Comparison of ENCODE assay signal across 27 cellular contexts in genomic region chr2:58441643-58442042, GRCh38.
A peak's percentile ranks its signal among the peaks of the same experiment; 100 is the strongest.
DNase-seq lines count a peak whose midpoint lies in the region; ATAC-seq, FAIRE-seq and TF ChIP-seq lines count a peak whose summit lies in the region.
"Had no signal": no experiment of that assay in that cellular context is flagged by ENCODE, and none has a peak within 500 bp of the region (broad histone marks: within the 10 kb centered on the region; RNA-seq: fewer than 3 reads in every experiment).

No MANE protein-coding gene starts in this region.

- POLR2A ChIA-PET in HEK293 (lab: Yijun Ruan, JAX) = no interaction called here
- POLR2A ChIA-PET in K562 (lab: Yijun Ruan, JAX) = no interaction called here

- H2AFZ ChIP-seq in K562 (ENCODE audit: low read depth, low read length) = no peak overlapping the region

- CTCF ChIA-PET in HEK293 (lab: Yijun Ruan, JAX) = interaction anchor here (0.6 to 0.9 kb wide), 3 partner anchors 536 to 762 kb away, joined by 3 read pairs; no protein-coding TSS in a partner anchor
- CTCF ChIA-PET in K562 (lab: Yijun Ruan, JAX; ENCODE audit: low intra/inter-chr PET ratio) = no interaction called here

- H3K36me3 Mint-ChIP-seq in T-helper 2 cell treated with Interferon-gamma antibody and Interleukin-4, amounts not matched to agents 5 μg/mL and 100 μg/mL, for 36 hours (ENCODE audit: low read depth) = no peaks in the 10 kb centered on the region
- H3K36me3 Mint-ChIP-seq: CD14-positive monocyte; CD4-positive, alpha-beta memory T cell; CD4-positive, CD25-positive, alpha-beta regulatory T cell; CD8-positive, alpha-beta memory T cell had no signal

- H3K27me3 ChIP-seq in K562 (ENCODE audit: control insufficient read depth in 2 of 2, insufficient read depth in 2 of 2, low read length in 2 of 2) = no peaks in the 10 kb centered on the region
- no peaks in the 10 kb centered on the region for H3K27me3 ChIP-seq in left lung
- H3K27me3 ChIP-seq in heart right ventricle = peaks cover 0 to 26% (median 0%) of the 10 kb centered on the region in 7 donors
- no peaks in the 10 kb centered on the region for H3K27me3 ChIP-seq in tibial nerve
- H3K27me3 ChIP-seq: BE2C, BLaER1 had no signal

- H3K27ac ChIP-seq in HEK293 (ENCODE audit: extremely low read depth, low read depth, low read length) (no peak overlapping the region), K562 (ENCODE audit: extremely low read depth, low read depth, low read length) (no peak overlapping the region), left lung (no peak overlapping the region), heart right ventricle (no peak overlapping the region), tibial nerve (no peak overlapping the region)
- H3K27ac ChIP-seq: BLaER1 had no signal

- BruUV-seq in K562 (replicated peaks; lab: Mats Ljungman, UMichigan) = no TSS peak

- 0% methylated on average over 3 of the region's 3 CpGs for WGBS in K562 (ENCODE audit: insufficient coverage, low coverage, missing lambda C conversion rate)
- WGBS in heart right ventricle, 2 donors = 66 to 71% methylated on average over 3 of the region's 3 CpGs
- 68 to 76% methylated on average over 3 of the region's 3 CpGs for WGBS in tibial nerve, 2 donors

- no peaks in the 10 kb centered on the region for H3K27me3 Mint-ChIP-seq in T-helper 2 cell treated with Interferon-gamma antibody and Interleukin-4, amounts not matched to agents 5 μg/mL and 100 μg/mL, for 36 hours (ENCODE audit: low read depth)
- H3K27me3 Mint-ChIP-seq: CD4-positive, CD25-positive, alpha-beta regulatory T cell had no signal

- no peak overlapping the region for H3K4me2 ChIP-seq in K562 (ENCODE audit: insufficient read depth, low read length)
- H3K4me2 ChIP-seq: BLaER1 had no signal

- H3K9me3 ChIP-seq in HEK293 (ENCODE audit: control insufficient read depth, insufficient read depth, low read depth, low read length) (no peaks in the 10 kb centered on the region), K562 (replicated peaks; ENCODE audit: control insufficient read depth, insufficient read depth, low read depth, low read length) (no peaks in the 10 kb centered on the region), left lung (no peaks in the 10 kb centered on the region), heart right ventricle (no peaks in the 10 kb centered on the region), tibial nerve (no peaks in the 10 kb centered on the region)
- H3K9me3 ChIP-seq: BE2C, BLaER1 had no signal

- FAIRE-seq in K562 (lab: Jason Lieb, UNC) = peak; percentile 23
- FAIRE-seq: A204.1, GM12891, GM19239 had no signal

- no peaks in the 10 kb centered on the region for H3K9me1 ChIP-seq in K562 (ENCODE audit: control insufficient read depth, insufficient read depth, low read length)

- no peaks in the 10 kb centered on the region for H3K4me1 Mint-ChIP-seq in T-helper 2 cell treated with Interferon-gamma antibody and Interleukin-4, amounts not matched to agents 5 μg/mL and 100 μg/mL, for 36 hours (ENCODE audit: low read depth)
- H3K4me1 Mint-ChIP-seq: CD14-positive monocyte; CD4-positive, alpha-beta memory T cell; CD4-positive, CD25-positive, alpha-beta regulatory T cell; CD8-positive, alpha-beta memory T cell had no signal

- no peaks in the 10 kb centered on the region for H3K36me3 ChIP-seq in HEK293 (ENCODE audit: control insufficient read depth in 2 of 2, insufficient read depth in 1 of 2, low read length in 2 of 2)
- H3K36me3 ChIP-seq in K562 (ENCODE audit: control insufficient read depth, insufficient read depth, low read length) = no peaks in the 10 kb centered on the region
- H3K36me3 ChIP-seq in left lung = no peaks in the 10 kb centered on the region
- H3K36me3 ChIP-seq in heart right ventricle = no peaks in the 10 kb centered on the region
- no peaks in the 10 kb centered on the region for H3K36me3 ChIP-seq in tibial nerve
- H3K36me3 ChIP-seq: BE2C, BLaER1 had no signal

- no peak overlapping the region for H3K4me3 Mint-ChIP-seq in T-helper 2 cell treated with Interferon-gamma antibody and Interleukin-4, amounts not matched to agents 5 μg/mL and 100 μg/mL, for 36 hours
- H3K4me3 Mint-ChIP-seq: CD14-positive monocyte; CD4-positive, alpha-beta memory T cell; CD4-positive, CD25-positive, alpha-beta regulatory T cell; CD8-positive, alpha-beta memory T cell had no signal

- TF ChIP-seq CTCF in HEK293 (tag by site-specific recombination; IDR thresholded peaks at IDR 0.05) = no peak
- no peak for TF ChIP-seq CTCF in K562 (IDR thresholded peaks at IDR 0.05 in 2 of 3, conservative IDR thresholded peaks at IDR 0.05 in 1 of 3; ENCODE audit: insufficient read depth in 2 of 3, low read depth in 1 of 3, low read length in 3 of 3)
- TF ChIP-seq CTCF in left lung (IDR thresholded peaks at IDR 0.05) = no peak
- TF ChIP-seq CTCF in heart right ventricle (IDR thresholded peaks at IDR 0.05) = no peak
- TF ChIP-seq CTCF in tibial nerve (IDR thresholded peaks at IDR 0.05) = no peak

- no peaks in the 10 kb centered on the region for H3K79me2 ChIP-seq in K562 (ENCODE audit: control insufficient read depth, insufficient read depth, low read length)

- H3K4me1 ChIP-seq in HEK293 (ENCODE audit: control insufficient read depth, insufficient read depth, low read length) (no peaks in the 10 kb centered on the region), K562 (replicated peaks in 1 of 2; ENCODE audit: control insufficient read depth in 2 of 2, insufficient read depth in 2 of 2, low read length in 2 of 2) (no peaks in the 10 kb centered on the region), left lung (no peaks in the 10 kb centered on the region), heart right ventricle (no peaks in the 10 kb centered on the region), tibial nerve (no peaks in the 10 kb centered on the region)
- H3K4me1 ChIP-seq: BE2C, BLaER1 had no signal

- H3K9ac ChIP-seq in K562 (ENCODE audit: insufficient read depth in 1 of 2, low read depth in 2 of 2, low read length in 2 of 2) = no peak overlapping the region
- H3K9ac ChIP-seq: BLaER1 had no signal

- intact Hi-C loops in K562 (cut with micrococcal nuclease) (no loop called here), left lung (cut with DNase I) (loop anchor here in 1 of 2 donors (10.0 kb wide), 1 partner anchor 677 kb away; no protein-coding TSS in a partner anchor), heart right ventricle (cut with DNase I) (loop anchor here in 3 of 10 donors (10.0 kb wide), 2 partner anchors 307 to 537 kb away; no protein-coding TSS in a partner anchor)

- TF ChIP-seq POLR2A in K562 (conservative IDR thresholded peaks at IDR 0.05) (no peak), tibial nerve (IDR thresholded peaks at IDR 0.05) (no peak)

- no peaks in the 10 kb centered on the region for H3K9me3 Mint-ChIP-seq in T-helper 2 cell treated with Interferon-gamma antibody and Interleukin-4, amounts not matched to agents 5 μg/mL and 100 μg/mL, for 36 hours
- H3K9me3 Mint-ChIP-seq: CD14-positive monocyte; CD4-positive, CD25-positive, alpha-beta regulatory T cell had no signal

- H4K20me1 ChIP-seq in K562 (replicated peaks; ENCODE audit: control insufficient read depth, insufficient read depth, low read length) = no peaks in the 10 kb centered on the region
- H4K20me1 ChIP-seq: BLaER1 had no signal

- TF ChIP-seq EP300 in K562 (IDR thresholded peaks at IDR 0.05; ENCODE audit: low read length) (no peak), tibial nerve (IDR thresholded peaks at IDR 0.05) (no peak)

- peak; percentile 56; the same call in 2 of the 3 replicates for ATAC-seq in K562
- ATAC-seq in left lung = peak; percentile 31
- ATAC-seq in heart right ventricle = no peak

- in situ Hi-C loops in K562 (cut with MboI) = loop anchor here (25.0 kb wide), 1 partner anchor 529 kb away; no protein-coding TSS in a partner anchor

- H3K4me3 ChIP-seq in HEK293 (ENCODE audit: low read depth, low read length) (no peak overlapping the region), K562 (no peak overlapping the region), left lung (no peak overlapping the region), heart right ventricle (no peak overlapping the region), tibial nerve (no peak overlapping the region)
- H3K4me3 ChIP-seq: BLaER1 had no signal

- H3K27ac Mint-ChIP-seq in T-helper 2 cell treated with Interferon-gamma antibody and Interleukin-4, amounts not matched to agents 5 μg/mL and 100 μg/mL, for 36 hours = no peak overlapping the region
- H3K27ac Mint-ChIP-seq: CD14-positive monocyte; CD4-positive, alpha-beta memory T cell; CD4-positive, CD25-positive, alpha-beta regulatory T cell; CD8-positive, alpha-beta memory T cell had no signal

- DNase-seq in K562 (ENCODE audit: extremely low read depth in 1 of 4, low spot score in 3 of 4) (no peak), left lung (no peak), kidney tubule cell (ENCODE audit: low spot score) (no peak), heart right ventricle (no peak), tibial nerve (ENCODE audit: low spot score in 2 of 2) (no peak)
- DNase-seq in T-helper 2 cell treated with Interferon-gamma antibody and Interleukin-4, amounts not matched to agents 5 μg/mL and 100 μg/mL, for 36 hours (ENCODE audit: low spot score) = no peak
- DNase-seq: 8988T; ACHN; BE2C; C1 segment of cervical spinal cord; CD4-positive, alpha-beta memory T cell; CD4-positive, CD25-positive, alpha-beta regulatory T cell; CD8-positive, alpha-beta memory T cell; COR-L47; DMS 273 treated with DMSO at 0.1 percent for 48 hours; DMS153; DMS53; DMS79; DND-41; EL; GF-D8 had no signal

- no peak for TF ChIP-seq RAD21 in K562 (CRISPR knock-in tag; conservative IDR thresholded peaks at IDR 0.05 in 1 of 2, IDR thresholded peaks at IDR 0.05 in 1 of 2)

TF ChIP-seq in HEK293, 187 proteins besides CTCF, POLR2A, EP300 and RAD21 (continues in another document):
- no peak for TF ChIP-seq ZNF37A (tag by site-specific recombination; IDR thresholded peaks at IDR 0.05)
- TF ChIP-seq ZNF157 (tag by site-specific recombination; IDR thresholded peaks at IDR 0.05) = peak; percentile 53; the same call in 1 of the 2 replicates
- no peak for TF ChIP-seq ZBTB7A (tag by site-specific recombination; IDR thresholded peaks at IDR 0.05; ENCODE audit: low read depth)

TF ChIP-seq in K562, 482 proteins besides CTCF, POLR2A, EP300 and RAD21 (continues in another document):
- no peak for TF ChIP-seq PHF8 (IDR thresholded peaks at IDR 0.05; ENCODE audit: borderline replicate concordance, low read length)

Comparison
In these comparisons a context has a peak if more than half of its experiments do, and no peak if none do; other contexts are left out.
1. ATAC-seq: peak in K562 (single experiment) and left lung (single experiment); none in heart right ventricle (0 of 8).